In the genomic region with DNA sequence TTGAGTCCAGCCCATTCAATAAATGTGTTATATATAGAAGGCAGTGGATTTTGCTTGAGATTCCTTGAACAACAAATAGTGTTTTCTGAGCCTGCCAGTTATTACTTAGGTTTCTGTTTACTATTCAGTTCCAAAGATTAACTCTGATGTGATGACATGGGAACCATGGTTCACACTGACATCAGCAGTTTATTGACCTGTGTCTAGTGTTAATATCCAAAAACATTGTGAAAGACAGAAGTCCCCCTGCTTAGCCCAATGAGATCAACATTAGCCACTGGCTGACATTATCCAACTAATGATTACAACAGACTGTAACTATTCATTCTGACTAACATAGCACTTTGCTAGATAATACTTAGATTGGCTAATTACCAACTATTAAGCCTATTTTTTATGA, we compare ENCODE assay signal across 2 cellular contexts.
TF ChIP-seq lines count a peak whose summit lies in the region.

No MANE protein-coding gene starts in this region.

TF ChIP-seq in liver, 16 proteins besides CTCF, POLR2A, EP300 and RAD21 (continued from another document):
- TF ChIP-seq REST (IDR thresholded peaks at IDR 0.05) (peak; percentile 63), JUND (IDR thresholded peaks at IDR 0.05) (peak; percentile 95 to 97), SP1 (IDR thresholded peaks at IDR 0.05) (peak; percentile 95), NR2F2 (IDR thresholded peaks at IDR 0.05) (peak; percentile 32), HNF4G (IDR thresholded peaks at IDR 0.05) (peak; percentile 87), MAX (IDR thresholded peaks at IDR 0.05) (peak; percentile 92), FOXA1 (IDR thresholded peaks at IDR 0.05) (peak; percentile 91), RXRA (IDR thresholded peaks at IDR 0.05) (peak; percentile 97 to 99), HNF4A (conservative IDR thresholded peaks at IDR 0.05) (peak; percentile 97 to 98), TAF1 (conservative IDR thresholded peaks at IDR 0.05) (no peak), YY1 (IDR thresholded peaks at IDR 0.05) (peak; percentile 84)
- TF ChIP-seq, protein P1, sequence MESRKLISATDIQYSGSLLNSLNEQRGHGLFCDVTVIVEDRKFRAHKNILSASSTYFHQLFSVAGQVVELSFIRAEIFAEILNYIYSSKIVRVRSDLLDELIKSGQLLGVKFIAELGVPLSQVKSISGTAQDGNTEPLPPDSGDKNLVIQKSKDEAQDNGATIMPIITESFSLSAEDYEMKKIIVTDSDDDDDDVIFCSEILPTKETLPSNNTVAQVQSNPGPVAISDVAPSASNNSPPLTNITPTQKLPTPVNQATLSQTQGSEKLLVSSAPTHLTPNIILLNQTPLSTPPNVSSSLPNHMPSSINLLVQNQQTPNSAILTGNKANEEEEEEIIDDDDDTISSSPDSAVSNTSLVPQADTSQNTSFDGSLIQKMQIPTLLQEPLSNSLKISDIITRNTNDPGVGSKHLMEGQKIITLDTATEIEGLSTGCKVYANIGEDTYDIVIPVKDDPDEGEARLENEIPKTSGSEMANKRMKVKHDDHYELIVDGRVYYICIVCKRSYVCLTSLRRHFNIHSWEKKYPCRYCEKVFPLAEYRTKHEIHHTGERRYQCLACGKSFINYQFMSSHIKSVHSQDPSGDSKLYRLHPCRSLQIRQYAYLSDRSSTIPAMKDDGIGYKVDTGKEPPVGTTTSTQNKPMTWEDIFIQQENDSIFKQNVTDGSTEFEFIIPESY (IDR thresholded peaks at IDR 0.05) = peak; percentile 78
- TF ChIP-seq, protein P2, sequence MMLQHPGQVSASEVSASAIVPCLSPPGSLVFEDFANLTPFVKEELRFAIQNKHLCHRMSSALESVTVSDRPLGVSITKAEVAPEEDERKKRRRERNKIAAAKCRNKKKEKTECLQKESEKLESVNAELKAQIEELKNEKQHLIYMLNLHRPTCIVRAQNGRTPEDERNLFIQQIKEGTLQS (IDR thresholded peaks at IDR 0.05) = peak; percentile 88

TF ChIP-seq in HepG2, 621 proteins besides CTCF, POLR2A, EP300 and RAD21 (continued from another document):
- TF ChIP-seq, protein P3, sequence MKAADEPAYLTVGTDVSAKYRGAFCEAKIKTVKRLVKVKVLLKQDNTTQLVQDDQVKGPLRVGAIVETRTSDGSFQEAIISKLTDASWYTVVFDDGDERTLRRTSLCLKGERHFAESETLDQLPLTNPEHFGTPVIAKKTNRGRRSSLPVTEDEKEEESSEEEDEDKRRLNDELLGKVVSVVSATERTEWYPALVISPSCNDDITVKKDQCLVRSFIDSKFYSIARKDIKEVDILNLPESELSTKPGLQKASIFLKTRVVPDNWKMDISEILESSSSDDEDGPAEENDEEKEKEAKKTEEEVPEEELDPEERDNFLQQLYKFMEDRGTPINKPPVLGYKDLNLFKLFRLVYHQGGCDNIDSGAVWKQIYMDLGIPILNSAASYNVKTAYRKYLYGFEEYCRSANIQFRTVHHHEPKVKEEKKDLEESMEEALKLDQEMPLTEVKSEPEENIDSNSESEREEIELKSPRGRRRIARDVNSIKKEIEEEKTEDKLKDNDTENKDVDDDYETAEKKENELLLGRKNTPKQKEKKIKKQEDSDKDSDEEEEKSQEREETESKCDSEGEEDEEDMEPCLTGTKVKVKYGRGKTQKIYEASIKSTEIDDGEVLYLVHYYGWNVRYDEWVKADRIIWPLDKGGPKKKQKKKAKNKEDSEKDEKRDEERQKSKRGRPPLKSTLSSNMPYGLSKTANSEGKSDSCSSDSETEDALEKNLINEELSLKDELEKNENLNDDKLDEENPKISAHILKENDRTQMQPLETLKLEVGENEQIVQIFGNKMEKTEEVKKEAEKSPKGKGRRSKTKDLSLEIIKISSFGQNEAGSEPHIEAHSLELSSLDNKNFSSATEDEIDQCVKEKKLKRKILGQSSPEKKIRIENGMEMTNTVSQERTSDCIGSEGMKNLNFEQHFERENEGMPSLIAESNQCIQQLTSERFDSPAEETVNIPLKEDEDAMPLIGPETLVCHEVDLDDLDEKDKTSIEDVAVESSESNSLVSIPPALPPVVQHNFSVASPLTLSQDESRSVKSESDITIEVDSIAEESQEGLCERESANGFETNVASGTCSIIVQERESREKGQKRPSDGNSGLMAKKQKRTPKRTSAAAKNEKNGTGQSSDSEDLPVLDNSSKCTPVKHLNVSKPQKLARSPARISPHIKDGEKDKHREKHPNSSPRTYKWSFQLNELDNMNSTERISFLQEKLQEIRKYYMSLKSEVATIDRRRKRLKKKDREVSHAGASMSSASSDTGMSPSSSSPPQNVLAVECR (CRISPR knock-in tag; IDR thresholded peaks at IDR 0.05; ENCODE audit: borderline replicate concordance) = no peak
